In the genomic region with DNA sequence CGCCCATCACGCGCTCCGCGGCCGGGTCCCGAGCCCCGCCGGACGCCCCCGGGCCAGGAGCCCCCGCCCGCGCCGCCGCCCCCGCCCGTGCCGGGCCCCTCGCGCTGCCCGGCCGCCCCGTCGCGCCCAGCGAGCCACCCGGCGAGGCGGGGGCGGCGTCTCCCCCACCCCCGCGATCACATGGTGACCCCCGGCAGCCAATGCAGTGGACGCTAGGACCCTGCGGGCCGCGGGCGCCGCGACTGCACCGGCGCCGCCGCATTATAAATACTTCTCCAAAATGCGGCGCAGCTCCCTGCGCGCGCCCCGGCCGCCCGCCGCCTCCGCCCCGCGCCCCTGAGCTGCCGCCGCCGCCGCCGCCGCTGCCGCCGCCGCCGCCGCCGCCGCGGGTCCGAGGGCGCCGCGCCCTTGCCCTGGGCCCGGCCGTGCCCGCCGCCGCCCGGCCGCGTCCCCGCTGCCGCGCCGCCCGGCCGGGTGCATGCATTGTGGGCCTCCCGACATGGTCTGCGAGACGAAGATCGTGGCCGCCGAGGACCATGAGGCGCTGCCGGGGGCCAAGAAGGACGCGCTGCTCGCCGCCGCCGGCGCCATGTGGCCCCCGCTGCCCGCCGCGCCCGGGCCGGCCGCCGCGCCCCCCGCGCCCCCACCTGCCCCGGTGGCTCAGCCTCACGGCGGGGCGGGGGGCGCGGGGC, we compare ENCODE assay signal across 8 cellular contexts. TPM values are rescaled to one million over a fixed set of nuclear protein-coding genes. Genes with fewer than 3 reads are reported as not detected.
DNase-seq lines count a peak whose midpoint lies in the region; ATAC-seq and TF ChIP-seq lines count a peak whose summit lies in the region.

A gene with protein sequence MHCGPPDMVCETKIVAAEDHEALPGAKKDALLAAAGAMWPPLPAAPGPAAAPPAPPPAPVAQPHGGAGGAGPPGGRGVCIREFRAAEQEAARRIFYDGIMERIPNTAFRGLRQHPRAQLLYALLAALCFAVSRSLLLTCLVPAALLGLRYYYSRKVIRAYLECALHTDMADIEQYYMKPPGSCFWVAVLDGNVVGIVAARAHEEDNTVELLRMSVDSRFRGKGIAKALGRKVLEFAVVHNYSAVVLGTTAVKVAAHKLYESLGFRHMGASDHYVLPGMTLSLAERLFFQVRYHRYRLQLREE (plus strand): TSS at position 294 of the 692 bp plus-strand sequence. CDS start 185 bp downstream, at position 479.

- H3K36me3 ChIP-seq in thoracic aorta: no peaks in the 10 kb centered on the region

- TF ChIP-seq CTCF in lower leg skin (IDR thresholded peaks at IDR 0.05) (no peak), thoracic aorta (IDR thresholded peaks at IDR 0.05) (no peak)

- no peak within 1 kb of the TSS for H3K27ac Mint-ChIP-seq in activated CD8-positive, alpha-beta memory T cell treated with anti-CD3 and anti-CD28 coated beads, Interleukin-2, amount 10 ng/mL, durations not matched to agents 7 days and 5 days

- peaks cover 0 to 9% of the 10 kb centered on the region in 2 donors for H3K4me1 ChIP-seq in thoracic aorta (ENCODE audit: control insufficient read depth in 1 of 2, low read depth in 2 of 2)

- no peaks in the 10 kb centered on the region for H3K9me3 ChIP-seq in thoracic aorta

- peak; percentile 38 for ATAC-seq in activated CD8-positive, alpha-beta memory T cell treated with anti-CD3 and anti-CD28 coated beads, Interleukin-2, amount 10 ng/mL, durations not matched to agents 7 days and 5 days
- ATAC-seq in thoracic aorta (ENCODE audit: insufficient number of reproducible peaks, low FRiP score, low read depth) (no peak), HG03565 (IDR thresholded peaks at IDR 0.05; ENCODE audit: unreplicated experiment) (no peak), GM18909 (IDR thresholded peaks at IDR 0.05; ENCODE audit: poor library complexity, unreplicated experiment) (no peak)

- peak within 1 kb of the TSS; percentile 6 for H3K4me3 ChIP-seq in lower leg skin (ENCODE audit: low read depth, poor library complexity, severe bottlenecking)
- peak within 1 kb of the TSS; percentile 58 for H3K4me3 ChIP-seq in thoracic aorta

- 0% methylated on average over 6 to 7 of the region's 122 CpGs for WGBS in lower leg skin, 2 donors

- peak within 1 kb of the TSS; percentile 76 for H3K27ac ChIP-seq in caudate nucleus (ENCODE audit: low read depth, low read length)
- H3K27ac ChIP-seq in thoracic aorta: no peak within 1 kb of the TSS

- DNase-seq in activated CD8-positive, alpha-beta memory T cell treated with anti-CD3 and anti-CD28 coated beads, Interleukin-2, amount 10 ng/mL, durations not matched to agents 7 days and 5 days: no peak
- DNase-seq in activated CD8-positive, alpha-beta memory T cell treated with anti-CD3 and anti-CD28 coated beads for 24 hours: no peak
- peak; percentile 82 for DNase-seq in NCI-H69 (lab: John Stamatoyannopoulos, UW)
- DNase-seq in caudate nucleus (lab: John Stamatoyannopoulos, UW): peak in 55 of 61 donors; percentile 17 to 86 (median 67)
- no peak for DNase-seq in lower leg skin (ENCODE audit: low spot score in 2 of 2)
- DNase-seq in thoracic aorta (ENCODE audit: low spot score): no peak

- CTCF ChIA-PET in activated CD8-positive, alpha-beta memory T cell treated with anti-CD3 and anti-CD28 coated beads, Interleukin-2, amount 10 ng/mL, durations not matched to agents 7 days and 5 days (lab: Charles Lee): interaction anchor here (1.2 kb wide), 1 partner anchor 8 kb away, joined by 3 read pairs; no protein-coding TSS in a partner anchor

- no peaks in the 10 kb centered on the region for H3K36me3 Mint-ChIP-seq in activated CD8-positive, alpha-beta memory T cell treated with anti-CD3 and anti-CD28 coated beads, Interleukin-2, amount 10 ng/mL, durations not matched to agents 7 days and 5 days

- peaks cover 31% of the 10 kb centered on the region for H3K27me3 Mint-ChIP-seq in activated CD8-positive, alpha-beta memory T cell treated with anti-CD3 and anti-CD28 coated beads, Interleukin-2, amount 10 ng/mL, durations not matched to agents 7 days and 5 days

- no peak within 1 kb of the TSS for H3K4me3 Mint-ChIP-seq in activated CD8-positive, alpha-beta memory T cell treated with anti-CD3 and anti-CD28 coated beads, Interleukin-2, amount 10 ng/mL, durations not matched to agents 7 days and 5 days

- no peaks in the 10 kb centered on the region for H3K4me1 Mint-ChIP-seq in activated CD8-positive, alpha-beta memory T cell treated with anti-CD3 and anti-CD28 coated beads, Interleukin-2, amount 10 ng/mL, durations not matched to agents 7 days and 5 days

- H3K9me3 Mint-ChIP-seq in activated CD8-positive, alpha-beta memory T cell treated with anti-CD3 and anti-CD28 coated beads, Interleukin-2, amount 10 ng/mL, durations not matched to agents 7 days and 5 days (ENCODE audit: low read depth): no peaks in the 10 kb centered on the region

- H3K27me3 ChIP-seq in thoracic aorta (replicated peaks; ENCODE audit: insufficient read depth): no peaks in the 10 kb centered on the region

- TF ChIP-seq POLR2A in lower leg skin (IDR thresholded peaks at IDR 0.05): no peak

- intact Hi-C loops in lower leg skin (cut with DNase I; ENCODE audit: low total_unique reads): no loop called here

RNA-seq across cellular contexts. Expression of the gene that starts here (rescaled TPM):
- total RNA-seq in activated CD8-positive, alpha-beta memory T cell treated with anti-CD3 and anti-CD28 coated beads, Interleukin-2, amount 10 ng/mL, durations not matched to agents 7 days and 5 days: under 1 TPM; 0.09 to 0.40 TPM
- total RNA-seq in lower leg skin: 1 to 10 TPM in 2 of 4 donors, under 1 TPM in 2; 0.39 to 1.4 (median 0.97) TPM
- total RNA-seq in thoracic aorta: under 1 TPM in 1 of 2 donors, not detected in 1; under 0.01 TPM

Comparison
In these comparisons a context has a peak if more than half of its experiments do, and no peak if none do; other contexts are left out.
1. Peak in ATAC-seq in activated CD8-positive, alpha-beta memory T cell treated with anti-CD3 and anti-CD28 coated beads, Interleukin-2, amount 10 ng/mL, durations not matched to agents 7 days and 5 days; RNA of the gene not detected or under 1 TPM.
2. DNase-seq: peak in NCI-H69 (single experiment) and caudate nucleus (55 of 61); none in activated CD8-positive, alpha-beta memory T cell treated with anti-CD3 and anti-CD28 coated beads, Interleukin-2, amount 10 ng/mL, durations not matched to agents 7 days and 5 days (single experiment), activated CD8-positive, alpha-beta memory T cell treated with anti-CD3 and anti-CD28 coated beads for 24 hours (single experiment), lower leg skin (0 of 2) and thoracic aorta (single experiment).